In genomic region chr5:18744990-18745590, GRCh38 we compare ENCODE assay signal across 8 cellular contexts.
DNase-seq lines count a peak whose midpoint lies in the region; ATAC-seq and TF ChIP-seq lines count a peak whose summit lies in the region.

No MANE protein-coding gene starts in this region.

- no peaks in the 10 kb centered on the region for H3K9me3 ChIP-seq in HEK293 (ENCODE audit: control insufficient read depth, insufficient read depth, low read depth, low read length)

- H3K27me3 ChIP-seq in rectal smooth muscle tissue (ENCODE audit: control insufficient read depth, insufficient read depth, low read length), result no peaks in the 10 kb centered on the region

- DNase-seq in NAMALWA (ENCODE audit: low spot score), result peak; percentile 56
- peak; percentile 25 for DNase-seq in activated CD8-positive, alpha-beta memory T cell treated with anti-CD3 and anti-CD28 coated beads, Interleukin-2, amount 50 U/mL, for 4 hours
- no peak for DNase-seq in cerebellum (ENCODE audit: low spot score)
- no peak for DNase-seq in foreskin melanocyte
- no peak for DNase-seq in mesenteric fat pad (ENCODE audit: low spot score)

- no peak overlapping the region for H3K9ac ChIP-seq in rectal smooth muscle tissue (ENCODE audit: low read length)

- H3K4me1 ChIP-seq in HEK293 (ENCODE audit: control insufficient read depth, insufficient read depth, low read length) (no peaks in the 10 kb centered on the region), rectal smooth muscle tissue (ENCODE audit: control insufficient read depth, insufficient read depth, low read length) (no peaks in the 10 kb centered on the region)

- TF ChIP-seq CTCF in HEK293 (tag by site-specific recombination; IDR thresholded peaks at IDR 0.05), result no peak

- peak; percentile 48 for ATAC-seq in GM18511 (IDR thresholded peaks at IDR 0.05; ENCODE audit: unreplicated experiment)

- H3K4me3 ChIP-seq in HEK293 (ENCODE audit: low read depth, low read length) (no peak overlapping the region), rectal smooth muscle tissue (ENCODE audit: low read length) (peak overlapping the region; percentile 63)

- CTCF ChIA-PET in HEK293 (lab: Yijun Ruan, JAX), result no interaction called here

- POLR2A ChIA-PET in HEK293 (lab: Yijun Ruan, JAX), result no interaction called here

- no peak overlapping the region for H3K27ac ChIP-seq in HEK293 (ENCODE audit: extremely low read depth, low read depth, low read length)
- H3K27ac ChIP-seq in rectal smooth muscle tissue (ENCODE audit: low read depth, low read length), result no peak overlapping the region

- H3K36me3 ChIP-seq in HEK293 (ENCODE audit: control insufficient read depth in 2 of 2, insufficient read depth in 1 of 2, low read length in 2 of 2) (no peaks in the 10 kb centered on the region), rectal smooth muscle tissue (ENCODE audit: control insufficient read depth, insufficient read depth, low read length) (no peaks in the 10 kb centered on the region)

TF ChIP-seq in HEK293, 187 proteins besides CTCF, POLR2A, EP300 and RAD21:
- TF ChIP-seq GLIS1 (tag by site-specific recombination; IDR thresholded peaks at IDR 0.05) (no peak), ZNF335 (tag by site-specific recombination; conservative IDR thresholded peaks at IDR 0.05) (peak; percentile 85)
TF ChIP-seq in HEK293: peak in this region for 1.

Comparison
In these comparisons a context has a peak if more than half of its experiments do, and no peak if none do; other contexts are left out.
1. DNase-seq: peak in NAMALWA (single experiment) and activated CD8-positive, alpha-beta memory T cell treated with anti-CD3 and anti-CD28 coated beads, Interleukin-2, amount 50 U/mL, for 4 hours (single experiment); none in cerebellum (single experiment), foreskin melanocyte (single experiment) and mesenteric fat pad (single experiment).